ENCODE assay signal across 1 cellular context in the genomic region with DNA sequence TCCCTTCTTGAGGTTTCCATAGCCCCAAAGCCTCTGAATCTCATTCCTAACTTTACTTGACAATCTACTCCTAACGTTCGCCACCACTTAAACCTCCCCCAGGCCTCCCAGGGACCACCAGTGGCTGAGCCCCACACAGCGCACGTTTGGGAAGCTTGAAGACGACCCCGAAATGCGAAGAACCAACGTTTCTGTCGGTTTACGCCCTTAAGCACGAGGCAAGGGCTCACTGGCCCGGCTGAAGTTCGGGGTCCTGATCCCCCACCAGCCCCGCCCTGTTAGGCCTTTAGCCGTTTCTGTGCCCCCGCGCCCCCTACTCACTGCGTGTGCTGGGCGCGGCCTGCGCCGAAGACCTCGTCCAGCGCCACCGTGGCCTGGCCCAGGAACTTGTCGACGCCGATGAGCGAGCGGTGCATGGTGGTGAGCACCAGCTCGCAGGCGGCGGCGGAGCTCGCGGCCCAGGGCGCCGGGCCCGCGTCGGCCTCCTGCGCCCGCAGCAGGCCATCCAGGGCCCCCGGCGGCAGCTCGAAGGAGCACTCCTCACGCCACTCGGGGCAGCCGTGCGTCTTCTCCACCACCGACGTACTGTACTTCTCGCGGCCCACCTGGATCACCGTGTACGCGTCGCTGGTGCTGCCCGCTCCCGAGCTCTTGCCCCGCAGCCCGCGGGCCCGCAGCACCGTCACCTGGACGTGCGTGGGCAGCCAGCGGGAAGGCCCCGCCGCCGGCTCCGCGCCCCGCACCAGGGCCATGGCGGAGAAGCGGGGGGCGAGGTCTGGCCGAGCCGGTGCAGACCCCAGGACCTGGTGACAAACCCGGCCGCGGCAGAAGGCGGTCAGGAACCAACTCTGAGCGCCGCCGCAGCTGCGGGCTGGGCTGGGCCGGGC.
A peak's percentile ranks its signal among the peaks of the same experiment; 100 is the strongest.
TF ChIP-seq lines count a peak whose summit lies in the region.

No MANE protein-coding gene starts in this region.

TF ChIP-seq in HepG2, 621 proteins besides CTCF, POLR2A, EP300 and RAD21 (continued from another document and continues in another):
- TF ChIP-seq, protein P1, sequence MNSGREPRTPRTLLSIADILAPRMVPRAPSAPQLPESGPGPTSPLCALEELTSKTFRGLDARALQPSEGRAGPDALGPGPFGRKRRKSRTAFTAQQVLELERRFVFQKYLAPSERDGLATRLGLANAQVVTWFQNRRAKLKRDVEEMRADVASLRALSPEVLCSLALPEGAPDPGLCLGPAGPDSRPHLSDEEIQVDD (CRISPR knock-in tag; IDR thresholded peaks at IDR 0.05; ENCODE audit: borderline replicate concordance) = peak; percentile 96; the same call in 1 of the 2 replicates
- TF ChIP-seq ZNF737 (CRISPR knock-in tag; IDR thresholded peaks at IDR 0.05; ENCODE audit: borderline replicate concordance) (peak; percentile 63; the same call in 1 of the 2 replicates), ZNF501 (CRISPR knock-in tag; IDR thresholded peaks at IDR 0.05) (peak; percentile 77; the same call in 1 of the 2 replicates), ZUFSP (CRISPR knock-in tag; IDR thresholded peaks at IDR 0.05; ENCODE audit: borderline replicate concordance) (no peak), ARHGAP35 (CRISPR knock-in tag; IDR thresholded peaks at IDR 0.05; ENCODE audit: borderline replicate concordance) (no peak), MAFF (IDR thresholded peaks at IDR 0.05; ENCODE audit: low read depth, low read length) (no peak), ONECUT2 (CRISPR knock-in tag; IDR thresholded peaks at IDR 0.05) (no peak), ZNF619 (CRISPR knock-in tag; IDR thresholded peaks at IDR 0.05) (no peak), NCOA1 (CRISPR knock-in tag; IDR thresholded peaks at IDR 0.05) (no peak), PATZ1 (CRISPR knock-in tag; IDR thresholded peaks at IDR 0.05) (no peak; the same call in 1 of the 2 replicates), SNAPC2 (CRISPR knock-in tag; IDR thresholded peaks at IDR 0.05) (peak; percentile 79), ZFP62 (CRISPR knock-in tag; IDR thresholded peaks at IDR 0.05) (no peak), GZF1 (CRISPR knock-in tag; IDR thresholded peaks at IDR 0.05) (0 out of 2 replicates have a peak, but pooled peaks have one; percentile 87), PREB (CRISPR knock-in tag; IDR thresholded peaks at IDR 0.05) (no peak), MXD4 (CRISPR knock-in tag; IDR thresholded peaks at IDR 0.05) (no peak), PRDM10 (CRISPR knock-in tag; IDR thresholded peaks at IDR 0.05; ENCODE audit: low read depth) (no peak), RFXAP (CRISPR knock-in tag; IDR thresholded peaks at IDR 0.05; ENCODE audit: borderline replicate concordance) (peak; percentile 80; the same call in 1 of the 2 replicates), POLR2AphosphoS5 (IDR thresholded peaks at IDR 0.05; ENCODE audit: low read depth, low read length) (no peak), TSC22D2 (CRISPR knock-in tag; IDR thresholded peaks at IDR 0.05; ENCODE audit: borderline replicate concordance) (peak; percentile 90), ZNF160 (CRISPR knock-in tag; IDR thresholded peaks at IDR 0.05) (peak; percentile 59; the same call in 1 of the 2 replicates), NR0B2 (CRISPR knock-in tag; IDR thresholded peaks at IDR 0.05) (no peak; the same call in 1 of the 2 replicates), PLRG1 (conservative IDR thresholded peaks at IDR 0.05) (no peak), JUN (CRISPR knock-in tag; IDR thresholded peaks at IDR 0.05) (0 out of 2 replicates have a peak, but pooled peaks have one; percentile 50), ZNF354B (CRISPR knock-in tag; IDR thresholded peaks at IDR 0.05) (0 out of 2 replicates have a peak, but pooled peaks have one; percentile 56), HOMEZ (CRISPR knock-in tag; IDR thresholded peaks at IDR 0.05; ENCODE audit: low read depth) (no peak)
- TF ChIP-seq, protein P2, sequence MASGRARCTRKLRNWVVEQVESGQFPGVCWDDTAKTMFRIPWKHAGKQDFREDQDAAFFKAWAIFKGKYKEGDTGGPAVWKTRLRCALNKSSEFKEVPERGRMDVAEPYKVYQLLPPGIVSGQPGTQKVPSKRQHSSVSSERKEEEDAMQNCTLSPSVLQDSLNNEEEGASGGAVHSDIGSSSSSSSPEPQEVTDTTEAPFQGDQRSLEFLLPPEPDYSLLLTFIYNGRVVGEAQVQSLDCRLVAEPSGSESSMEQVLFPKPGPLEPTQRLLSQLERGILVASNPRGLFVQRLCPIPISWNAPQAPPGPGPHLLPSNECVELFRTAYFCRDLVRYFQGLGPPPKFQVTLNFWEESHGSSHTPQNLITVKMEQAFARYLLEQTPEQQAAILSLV (CRISPR knock-in tag; IDR thresholded peaks at IDR 0.05; ENCODE audit: borderline replicate concordance) = no peak
- TF ChIP-seq, protein P3, sequence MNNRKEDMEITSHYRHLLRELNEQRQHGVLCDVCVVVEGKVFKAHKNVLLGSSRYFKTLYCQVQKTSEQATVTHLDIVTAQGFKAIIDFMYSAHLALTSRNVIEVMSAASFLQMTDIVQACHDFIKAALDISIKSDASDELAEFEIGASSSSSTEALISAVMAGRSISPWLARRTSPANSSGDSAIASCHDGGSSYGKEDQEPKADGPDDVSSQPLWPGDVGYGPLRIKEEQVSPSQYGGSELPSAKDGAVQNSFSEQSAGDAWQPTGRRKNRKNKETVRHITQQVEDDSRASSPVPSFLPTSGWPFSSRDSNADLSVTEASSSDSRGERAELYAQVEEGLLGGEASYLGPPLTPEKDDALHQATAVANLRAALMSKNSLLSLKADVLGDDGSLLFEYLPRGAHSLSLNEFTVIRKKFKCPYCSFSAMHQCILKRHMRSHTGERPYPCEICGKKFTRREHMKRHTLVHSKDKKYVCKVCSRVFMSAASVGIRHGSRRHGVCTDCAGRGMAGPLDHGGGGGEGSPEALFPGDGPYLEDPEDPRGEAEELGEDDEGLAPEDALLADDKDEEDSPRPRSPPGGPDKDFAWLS (CRISPR knock-in tag; IDR thresholded peaks at IDR 0.05; ENCODE audit: borderline replicate concordance) = no peak
- TF ChIP-seq, protein P4, sequence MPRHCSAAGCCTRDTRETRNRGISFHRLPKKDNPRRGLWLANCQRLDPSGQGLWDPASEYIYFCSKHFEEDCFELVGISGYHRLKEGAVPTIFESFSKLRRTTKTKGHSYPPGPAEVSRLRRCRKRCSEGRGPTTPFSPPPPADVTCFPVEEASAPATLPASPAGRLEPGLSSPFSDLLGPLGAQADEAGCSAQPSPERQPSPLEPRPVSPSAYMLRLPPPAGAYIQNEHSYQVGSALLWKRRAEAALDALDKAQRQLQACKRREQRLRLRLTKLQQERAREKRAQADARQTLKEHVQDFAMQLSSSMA (CRISPR knock-in tag; IDR thresholded peaks at IDR 0.05) = no peak
- TF ChIP-seq, protein P5, sequence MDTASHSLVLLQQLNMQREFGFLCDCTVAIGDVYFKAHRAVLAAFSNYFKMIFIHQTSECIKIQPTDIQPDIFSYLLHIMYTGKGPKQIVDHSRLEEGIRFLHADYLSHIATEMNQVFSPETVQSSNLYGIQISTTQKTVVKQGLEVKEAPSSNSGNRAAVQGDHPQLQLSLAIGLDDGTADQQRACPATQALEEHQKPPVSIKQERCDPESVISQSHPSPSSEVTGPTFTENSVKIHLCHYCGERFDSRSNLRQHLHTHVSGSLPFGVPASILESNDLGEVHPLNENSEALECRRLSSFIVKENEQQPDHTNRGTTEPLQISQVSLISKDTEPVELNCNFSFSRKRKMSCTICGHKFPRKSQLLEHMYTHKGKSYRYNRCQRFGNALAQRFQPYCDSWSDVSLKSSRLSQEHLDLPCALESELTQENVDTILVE (CRISPR knock-in tag; IDR thresholded peaks at IDR 0.05) = peak; percentile 54
- TF ChIP-seq, protein P6, sequence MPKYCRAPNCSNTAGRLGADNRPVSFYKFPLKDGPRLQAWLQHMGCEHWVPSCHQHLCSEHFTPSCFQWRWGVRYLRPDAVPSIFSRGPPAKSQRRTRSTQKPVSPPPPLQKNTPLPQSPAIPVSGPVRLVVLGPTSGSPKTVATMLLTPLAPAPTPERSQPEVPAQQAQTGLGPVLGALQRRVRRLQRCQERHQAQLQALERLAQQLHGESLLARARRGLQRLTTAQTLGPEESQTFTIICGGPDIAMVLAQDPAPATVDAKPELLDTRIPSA (CRISPR knock-in tag; IDR thresholded peaks at IDR 0.05; ENCODE audit: borderline replicate concordance) = no peak; the same call in 1 of the 2 replicates
